Comparison of ENCODE assay signal across 32 cellular contexts in genomic region chr5:169422087-169422486, GRCh38.
"Had no signal": no experiment of that assay in that cellular context is flagged by ENCODE, and none has a peak within 500 bp of the region (broad histone marks: within the 10 kb centered on the region; RNA-seq: fewer than 3 reads in every experiment).

No MANE protein-coding gene starts in this region.

- H3K9me3 ChIP-seq: ascending aorta, esophagus squamous epithelium, gastroesophageal sphincter, heart right ventricle had no signal

- H3K4me1 Mint-ChIP-seq: activated CD4-positive, alpha-beta T cell treated with anti-CD3 and anti-CD28 coated beads, Interleukin-2, amount 10 ng/mL, durations not matched to agents 24 days and 14 days; activated CD8-positive, alpha-beta memory T cell treated with anti-CD3 and anti-CD28 coated beads, Interleukin-2, amount 10 ng/mL, durations not matched to agents 7 days and 5 days; activated naive CD4-positive, alpha-beta T cell treated with anti-CD3 and anti-CD28 coated beads, Interleukin-2, amount 50 U/mL, for 24 hours; activated naive CD8-positive, alpha-beta T cell treated with anti-CD3 and anti-CD28 coated beads, Interleukin-2, amount 10 ng/mL, durations not matched to agents 7 days and 5 days had no signal

- H3K4me2 ChIP-seq: hepatocyte had no signal

- ATAC-seq: activated CD4-positive, CD25-positive, alpha-beta regulatory T cell treated with anti-CD3 and anti-CD28 coated beads, Interleukin-2, amount 50 U/mL, for 24 hours; activated CD8-positive, alpha-beta memory T cell treated with anti-CD3 and anti-CD28 coated beads, Interleukin-2, amount 10 ng/mL, durations not matched to agents 7 days and 5 days; activated CD8-positive, alpha-beta T cell treated with anti-CD3 and anti-CD28 coated beads, Interleukin-2, amount 10 ng/mL, durations not matched to agents 7 days and 5 days; effector memory CD8-positive, alpha-beta T cell; gastroesophageal sphincter; heart right ventricle had no signal

- H3K36me3 Mint-ChIP-seq: activated CD4-positive, alpha-beta memory T cell treated with anti-CD3 and anti-CD28 coated beads for 36 hours; activated CD8-positive, alpha-beta memory T cell treated with anti-CD3 and anti-CD28 coated beads, Interleukin-2, amount 10 ng/mL, durations not matched to agents 7 days and 5 days; activated naive CD4-positive, alpha-beta T cell treated with anti-CD3 and anti-CD28 coated beads, Interleukin-2, amount 50 U/mL, for 24 hours; activated naive CD8-positive, alpha-beta T cell treated with anti-CD3 and anti-CD28 coated beads, Interleukin-2, amount 10 ng/mL, durations not matched to agents 7 days and 5 days had no signal

- H3K4me3 Mint-ChIP-seq: activated B cell treated with CpG ODN at 0.5 μM for 24 hours; activated CD4-positive, alpha-beta memory T cell treated with anti-CD3 and anti-CD28 coated beads for 36 hours; activated CD4-positive, alpha-beta T cell treated with anti-CD3 and anti-CD28 coated beads, Interleukin-2, amount 10 ng/mL, durations not matched to agents 24 days and 14 days; activated CD8-positive, alpha-beta memory T cell treated with anti-CD3 and anti-CD28 coated beads, Interleukin-2, amount 10 ng/mL, durations not matched to agents 7 days and 5 days; activated CD8-positive, alpha-beta T cell treated with anti-CD3 and anti-CD28 coated beads, Interleukin-2, amount 10 ng/mL, durations not matched to agents 7 days and 5 days; activated naive CD4-positive, alpha-beta T cell treated with anti-CD3 and anti-CD28 coated beads for 36 hours; activated naive CD4-positive, alpha-beta T cell treated with anti-CD3 and anti-CD28 coated beads, Interleukin-2, amount 50 U/mL, for 24 hours; activated naive CD8-positive, alpha-beta T cell treated with anti-CD3 and anti-CD28 coated beads, Interleukin-2, amount 10 ng/mL, durations not matched to agents 7 days and 5 days; activated T-helper 1 cell treated with anti-CD3 and anti-CD28 coated beads, Interleukin-12 subunit alpha, Interleukin-12 subunit beta, Interleukin-2, Interleukin-4 antibody, amounts not matched to agents 30 ng/mL and 10 ng/mL and 1 ng/mL, durations not matched to agents 14 hours and 24 hours and 36 hours; effector memory CD8-positive, alpha-beta T cell; T-helper 1 cell treated with Interleukin-12 subunit alpha and Interleukin-12 subunit beta and Interleukin-4 antibody, amounts not matched to agents 30 μg/mL and 1 μg/mL, for 36 hours had no signal

- H3K27ac ChIP-seq: ascending aorta, epithelial cell of prostate, esophagus squamous epithelium, gastroesophageal sphincter, heart right ventricle, hepatocyte, WERI-Rb-1 had no signal

- H3K4me1 ChIP-seq: ascending aorta had no signal

- H3K9me3 Mint-ChIP-seq: activated B cell treated with CpG ODN at 0.5 μM for 24 hours; activated CD4-positive, alpha-beta memory T cell treated with anti-CD3 and anti-CD28 coated beads for 36 hours; activated CD4-positive, alpha-beta T cell treated with anti-CD3 and anti-CD28 coated beads, Interleukin-2, amount 10 ng/mL, durations not matched to agents 24 days and 14 days; activated naive CD4-positive, alpha-beta T cell treated with anti-CD3 and anti-CD28 coated beads for 36 hours; activated naive CD4-positive, alpha-beta T cell treated with anti-CD3 and anti-CD28 coated beads, Interleukin-2, amount 50 U/mL, for 24 hours; activated naive CD8-positive, alpha-beta T cell treated with anti-CD3 and anti-CD28 coated beads, Interleukin-2, amount 10 ng/mL, durations not matched to agents 7 days and 5 days; activated T-helper 1 cell treated with anti-CD3 and anti-CD28 coated beads, Interleukin-12 subunit alpha, Interleukin-12 subunit beta, Interleukin-2, Interleukin-4 antibody, amounts not matched to agents 30 ng/mL and 10 ng/mL and 1 ng/mL, durations not matched to agents 14 hours and 24 hours and 36 hours; activated T-helper 2 cell treated with anti-CD3 and anti-CD28 coated beads, Interferon-gamma antibody, Interleukin-2, Interleukin-4, amounts not matched to agents 10 μg/mL and 5 μg/mL and 100 μg/mL, durations not matched to agents 14 hours and 24 hours and 36 hours; effector memory CD8-positive, alpha-beta T cell; T-helper 1 cell treated with Interleukin-12 subunit alpha and Interleukin-12 subunit beta and Interleukin-4 antibody, amounts not matched to agents 30 μg/mL and 1 μg/mL, for 36 hours had no signal

- FAIRE-seq: endometrium, endothelial cell of umbilical vein had no signal

- H3K36me3 ChIP-seq: ascending aorta, esophagus squamous epithelium, gastroesophageal sphincter, heart right ventricle, WERI-Rb-1 had no signal

- H2AFZ ChIP-seq: hepatocyte had no signal

- H3K27ac Mint-ChIP-seq: activated B cell treated with CpG ODN at 0.5 μM for 24 hours; activated CD4-positive, alpha-beta memory T cell treated with anti-CD3 and anti-CD28 coated beads for 36 hours; activated CD4-positive, alpha-beta T cell treated with anti-CD3 and anti-CD28 coated beads, Interleukin-2, amount 10 ng/mL, durations not matched to agents 24 days and 14 days; activated CD8-positive, alpha-beta memory T cell treated with anti-CD3 and anti-CD28 coated beads, Interleukin-2, amount 10 ng/mL, durations not matched to agents 7 days and 5 days; activated CD8-positive, alpha-beta T cell treated with anti-CD3 and anti-CD28 coated beads, Interleukin-2, amount 10 ng/mL, durations not matched to agents 7 days and 5 days; activated naive CD4-positive, alpha-beta T cell treated with anti-CD3 and anti-CD28 coated beads for 36 hours; activated naive CD4-positive, alpha-beta T cell treated with anti-CD3 and anti-CD28 coated beads, Interleukin-2, amount 50 U/mL, for 24 hours; activated naive CD8-positive, alpha-beta T cell treated with anti-CD3 and anti-CD28 coated beads, Interleukin-2, amount 10 ng/mL, durations not matched to agents 7 days and 5 days; activated T-helper 1 cell treated with anti-CD3 and anti-CD28 coated beads, Interleukin-12 subunit alpha, Interleukin-12 subunit beta, Interleukin-2, Interleukin-4 antibody, amounts not matched to agents 30 ng/mL and 10 ng/mL and 1 ng/mL, durations not matched to agents 14 hours and 24 hours and 36 hours; activated T-helper 2 cell treated with anti-CD3 and anti-CD28 coated beads, Interferon-gamma antibody, Interleukin-2, Interleukin-4, amounts not matched to agents 10 μg/mL and 5 μg/mL and 100 μg/mL, durations not matched to agents 14 hours and 24 hours and 36 hours; effector memory CD8-positive, alpha-beta T cell; T-helper 1 cell treated with Interleukin-12 subunit alpha and Interleukin-12 subunit beta and Interleukin-4 antibody, amounts not matched to agents 30 μg/mL and 1 μg/mL, for 36 hours had no signal

- H3K4me3 ChIP-seq: ascending aorta, esophagus squamous epithelium, gastroesophageal sphincter, heart right ventricle, hepatocyte had no signal

- DNase-seq: activated B cell treated with CpG ODN at 0.5 μM for 24 hours; activated CD4-positive, alpha-beta memory T cell treated with anti-CD3 and anti-CD28 coated beads for 36 hours; activated CD4-positive, alpha-beta T cell treated with anti-CD3 and anti-CD28 coated beads, Interleukin-2, amount 10 ng/mL, durations not matched to agents 24 days and 14 days; activated CD8-positive, alpha-beta memory T cell treated with anti-CD3 and anti-CD28 coated beads, Interleukin-2, amount 10 ng/mL, durations not matched to agents 7 days and 5 days; activated CD8-positive, alpha-beta memory T cell treated with anti-CD3 and anti-CD28 coated beads, Interleukin-2, amount 50 U/mL, for 4 hours; activated CD8-positive, alpha-beta T cell treated with anti-CD3 and anti-CD28 coated beads, Interleukin-2, amount 10 ng/mL, durations not matched to agents 7 days and 5 days; activated effector memory CD4-positive, alpha-beta T cell treated with anti-CD3 and anti-CD28 coated beads, Interleukin-2, amount 50 U/mL, for 16 hours; activated naive CD4-positive, alpha-beta T cell treated with anti-CD3 and anti-CD28 coated beads for 36 hours; activated naive CD8-positive, alpha-beta T cell treated with anti-CD3 and anti-CD28 coated beads, Interleukin-2, amount 10 ng/mL, durations not matched to agents 7 days and 5 days; activated T-cell treated with anti-CD3 and anti-CD28 coated beads, Interleukin-2, amount 50 U/mL, for 1 hour; activated T-cell treated with anti-CD3 and anti-CD28 coated beads, Interleukin-2, amount 50 U/mL, for 48 hours; caudate nucleus; cortex of kidney; dermis blood vessel endothelial cell; effector CD4-positive, alpha-beta T cell; effector memory CD8-positive, alpha-beta T cell; esophagus squamous epithelium; foreskin melanocyte; heart right ventricle; T1000; WERI-Rb-1 had no signal

- H3K79me2 ChIP-seq: hepatocyte had no signal

- H3K27me3 ChIP-seq: ascending aorta, esophagus squamous epithelium, gastroesophageal sphincter, heart right ventricle, hepatocyte had no signal

- H3K27me3 Mint-ChIP-seq: activated B cell treated with CpG ODN at 0.5 μM for 24 hours; activated CD4-positive, alpha-beta memory T cell treated with anti-CD3 and anti-CD28 coated beads for 36 hours; activated CD8-positive, alpha-beta memory T cell treated with anti-CD3 and anti-CD28 coated beads, Interleukin-2, amount 10 ng/mL, durations not matched to agents 7 days and 5 days had no signal
